2 cellular contexts compared by ENCODE assay signal in genomic region chr17:18497044-18497443, GRCh38. TPM values are rescaled to one million over a fixed set of nuclear protein-coding genes. Genes with fewer than 3 reads are reported as not detected.
"Had no signal": no experiment of that assay in that cellular context is flagged by ENCODE, and none has a peak within 500 bp of the region (broad histone marks: within the 10 kb centered on the region; RNA-seq: fewer than 3 reads in every experiment).

No MANE protein-coding gene starts in this region.

RNA-seq across cellular contexts. Expression of gene LGALS9C, which starts 20.5 kb away (rescaled TPM):
- total RNA-seq: right atrium auricular region, tibial nerve had no signal
